Comparison of ENCODE assay signal across 34 cellular contexts in genomic region chr12:39188689-39189088, GRCh38.
"Had no signal": no experiment of that assay in that cellular context is flagged by ENCODE, and none has a peak within 500 bp of the region (broad histone marks: within the 10 kb centered on the region; RNA-seq: fewer than 3 reads in every experiment).

No MANE protein-coding gene starts in this region.

- ATAC-seq: activated naive CD4-positive, alpha-beta T cell treated with anti-CD3 and anti-CD28 coated beads, Interleukin-2, amount 50 U/mL, for 72 hours; activated naive CD8-positive, alpha-beta T cell treated with anti-CD3 and anti-CD28 coated beads, Interleukin-2, amount 50 U/mL, for 24 hours; activated T-cell treated with anti-CD3 and anti-CD28 coated beads, Interleukin-2, amount 50 U/mL, for 4 hours; activated T-cell treated with anti-CD3 and anti-CD28 coated beads, Interleukin-2, amount 50 U/mL, for 72 hours; activated T-helper 17 cell treated with anti-CD3 and anti-CD28 coated beads, Interleukin-2, amount 50 U/mL, for 72 hours; body of pancreas had no signal

- H3K4me3 ChIP-seq: adrenal gland, ascending aorta, body of pancreas, breast epithelium, cardiac muscle cell had no signal

- DNase-seq: activated effector memory CD4-positive, alpha-beta T cell treated with anti-CD3 and anti-CD28 coated beads, Interleukin-2, amount 50 U/mL, for 16 hours; activated effector memory CD4-positive, alpha-beta T cell treated with Interleukin-2 at 50 U/mL for 16 hours; activated gamma-delta T cell; activated gamma-delta T cell treated with Interleukin-2 at 50 U/mL for 16 hours; activated naive CD4-positive, alpha-beta T cell; activated naive CD4-positive, alpha-beta T cell treated with anti-CD3 and anti-CD28 coated beads for 36 hours; activated naive CD4-positive, alpha-beta T cell treated with anti-CD3 and anti-CD28 coated beads, Interleukin-2, amount 10 ng/mL, durations not matched to agents 7 days and 5 days; activated naive CD4-positive, alpha-beta T cell treated with anti-CD3 and anti-CD28 coated beads, Interleukin-2, amount 50 U/mL, for 16 hours; activated naive CD4-positive, alpha-beta T cell treated with Interleukin-2 at 50 U/mL for 16 hours; activated naive CD8-positive, alpha-beta T cell treated with anti-CD3 and anti-CD28 coated beads for 36 hours; activated naive CD8-positive, alpha-beta T cell treated with anti-CD3 and anti-CD28 coated beads, Interleukin-2, amount 10 ng/mL, durations not matched to agents 7 days and 5 days; activated naive CD8-positive, alpha-beta T cell treated with anti-CD3 and anti-CD28 coated beads, Interleukin-2, amount 50 U/mL, for 24 hours; activated T-cell treated with anti-CD3 and anti-CD28 coated beads, Interleukin-2, amount 50 U/mL, for 1 hour; activated T-cell treated with anti-CD3 and anti-CD28 coated beads, Interleukin-2, amount 50 U/mL, for 24 hours; activated T-cell treated with anti-CD3 and anti-CD28 coated beads, Interleukin-2, amount 50 U/mL, for 4 hours; activated T-cell treated with anti-CD3 and anti-CD28 coated beads, Interleukin-2, amount 50 U/mL, for 48 hours; activated T-cell treated with anti-CD3 and anti-CD28 coated beads, Interleukin-2, amount 50 U/mL, for 72 hours; adrenal gland; amniotic stem cell; amygdala; anterior cingulate cortex; aorta; body of pancreas; brain microvascular endothelial cell; caudate nucleus; central memory CD4-positive, alpha-beta T cell; cerebellar nuclear complex had no signal

- H3K36me3 ChIP-seq: adrenal gland, ascending aorta, brain microvascular endothelial cell, breast epithelium, cardiac muscle cell had no signal

- H3K4me1 ChIP-seq: adrenal gland, ascending aorta, body of pancreas, breast epithelium had no signal

- FAIRE-seq: astrocyte, bronchial epithelial cell had no signal

- H3K27ac ChIP-seq: adrenal gland, ascending aorta, body of pancreas, brain microvascular endothelial cell, breast epithelium, cardiac muscle cell had no signal

- H3K27me3 ChIP-seq: adrenal gland, ascending aorta, body of pancreas, brain microvascular endothelial cell, breast epithelium, cardiac muscle cell had no signal

- H3K9me3 ChIP-seq: adrenal gland, ascending aorta, body of pancreas, breast epithelium had no signal
